Comparison of ENCODE assay signal across 8 cellular contexts in the genomic region with DNA sequence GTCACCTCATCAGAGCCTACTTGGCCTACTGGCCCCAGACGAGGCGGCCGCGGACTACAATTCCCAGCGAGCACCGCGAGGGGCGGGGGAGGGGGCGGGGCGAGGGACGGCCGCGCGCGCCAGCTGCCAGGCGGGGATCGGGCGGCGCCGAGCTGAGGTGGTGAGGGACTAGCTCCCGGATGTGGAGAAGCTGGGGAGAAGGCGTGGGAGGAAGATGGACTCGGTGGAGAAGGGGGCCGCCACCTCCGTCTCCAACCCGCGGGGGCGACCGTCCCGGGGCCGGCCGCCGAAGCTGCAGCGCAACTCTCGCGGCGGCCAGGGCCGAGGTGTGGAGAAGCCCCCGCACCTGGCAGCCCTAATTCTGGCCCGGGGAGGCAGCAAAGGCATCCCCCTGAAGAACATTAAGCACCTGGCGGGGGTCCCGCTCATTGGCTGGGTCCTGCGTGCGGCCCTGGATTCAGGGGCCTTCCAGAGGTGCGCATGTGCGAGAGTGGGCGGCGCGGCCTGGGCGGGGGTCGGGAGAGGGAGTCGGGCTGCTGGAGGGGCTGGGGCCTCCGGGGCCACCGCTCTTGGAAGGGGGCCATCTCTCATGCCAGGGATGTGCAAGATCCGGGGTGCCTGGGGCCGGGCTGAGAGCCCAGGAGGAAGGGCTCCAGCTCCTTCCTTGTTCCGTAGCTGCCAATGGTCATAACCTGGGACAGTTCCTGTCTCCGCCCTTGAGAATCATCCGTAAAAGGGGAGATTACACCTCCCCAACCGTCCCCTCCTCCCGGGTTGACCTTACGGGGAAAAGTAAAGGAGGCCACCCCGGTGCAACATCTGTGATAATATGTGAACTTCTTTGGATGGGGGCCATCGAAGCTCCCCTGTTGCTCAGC. TPM values are rescaled to one million over a fixed set of nuclear protein-coding genes. Genes with fewer than 3 reads are reported as not detected.
A peak's percentile ranks its signal among the peaks of the same experiment; 100 is the strongest.
DNase-seq lines count a peak whose midpoint lies in the region; ATAC-seq, FAIRE-seq and TF ChIP-seq lines count a peak whose summit lies in the region.

CMAS (plus strand) TSS at position 129 of the 878 bp plus-strand sequence; CDS start at position 215, 86 bp downstream.

- H3K36me3 ChIP-seq in adrenal gland (replicated peaks in 1 of 2) (no peaks in the 10 kb centered on the region), prostate gland (no peaks in the 10 kb centered on the region), urinary bladder (ENCODE audit: insufficient read depth) (no peaks in the 10 kb centered on the region)

- no peak for TF ChIP-seq CTCF in adrenal gland (IDR thresholded peaks at IDR 0.05)
- peak in 1 of 4 experiments; percentile 3 for TF ChIP-seq CTCF in prostate gland (IDR thresholded peaks at IDR 0.05)

- ATAC-seq in HG02588 (IDR thresholded peaks at IDR 0.05; ENCODE audit: unreplicated experiment), result peak; percentile 88
- peak; percentile 97 for ATAC-seq in left cardiac atrium

- no peaks in the 10 kb centered on the region for H3K27me3 ChIP-seq in adrenal gland
- no peaks in the 10 kb centered on the region for H3K27me3 ChIP-seq in prostate gland (replicated peaks; ENCODE audit: insufficient read depth)

- H3K9me3 ChIP-seq in adrenal gland (replicated peaks in 1 of 3), result no peaks in the 10 kb centered on the region
- no peaks in the 10 kb centered on the region for H3K9me3 ChIP-seq in prostate gland

- H3K27ac ChIP-seq in adrenal gland (peak within 1 kb of the TSS; percentile 56 to 93 (median 87)), prostate gland (peak within 1 kb of the TSS; percentile 91 to 93), urinary bladder (ENCODE audit: low read depth) (peak within 1 kb of the TSS; percentile 73)

- TF ChIP-seq POLR2A in GM12891 (IDR thresholded peaks at IDR 0.05; ENCODE audit: low read depth, low read length), result peak; percentile 45; the same call in 1 of the 2 replicates
- peak; percentile 61 to 66 for TF ChIP-seq POLR2A in adrenal gland (IDR thresholded peaks at IDR 0.05)
- peak; percentile 75 for TF ChIP-seq POLR2A in prostate gland (IDR thresholded peaks at IDR 0.05)

- 0 to 1% (median 0%) methylated on average over 16 to 64 of the region's 64 CpGs for WGBS in adrenal gland, 4 donors
- under 1% methylated on average over 62 of the region's 64 CpGs for WGBS in prostate gland
- under 1% methylated on average over 64 of the region's 64 CpGs for WGBS in urinary bladder

- peak within 1 kb of the TSS; percentile 59 to 88 (median 82) for H3K4me3 ChIP-seq in adrenal gland
- peak within 1 kb of the TSS; percentile 86 to 89 for H3K4me3 ChIP-seq in prostate gland
- peak within 1 kb of the TSS; percentile 97 for H3K4me3 ChIP-seq in urinary bladder (ENCODE audit: low read depth, low read length)

- FAIRE-seq in GM12891 (lab: Jason Lieb, UNC), result peak; percentile 84

- DNase-seq in GM12891 (ENCODE audit: insufficient read length, low spot score), result peak; percentile 75
- peak; percentile 36 for DNase-seq in NCI-H1048 (lab: John Stamatoyannopoulos, UW)
- DNase-seq in adrenal gland, result peak; percentile 79 to 87 (median 82)
- DNase-seq in left cardiac atrium, result peak; percentile 87
- peak; percentile 71 for DNase-seq in prostate gland (ENCODE audit: low spot score)

- intact Hi-C loops in T-helper 1 cell treated with Interleukin-12 subunit alpha and Interleukin-12 subunit beta and Interleukin-4 antibody, amounts not matched to agents 30 ng/mL and 1 ng/mL, for 36 hours (cut with micrococcal nuclease), result loop anchor here (1.0 to 2.0 kb wide), 8 partner anchors 289 to 609 kb away; partner anchors contain the start of genes C2CD5, ETNK1, GOLT1B and LDHB
- intact Hi-C loops in adrenal gland (cut with DNase I), result no loop called here
- intact Hi-C loops in left cardiac atrium (cut with DNase I), result no loop called here
- intact Hi-C loops in prostate gland (cut with DNase I), result no loop called here

- H3K4me1 ChIP-seq in adrenal gland (replicated peaks in 1 of 2), result peaks cover 16 to 37% of the 10 kb centered on the region in 2 donors
- H3K4me1 ChIP-seq in prostate gland (replicated peaks), result no peaks in the 10 kb centered on the region
- no peaks in the 10 kb centered on the region for H3K4me1 ChIP-seq in urinary bladder (ENCODE audit: insufficient read depth)

TF ChIP-seq in GM12891, 5 proteins besides CTCF, POLR2A, EP300 and RAD21:
- TF ChIP-seq POU2F2 (IDR thresholded peaks at IDR 0.05; ENCODE audit: low read depth, low read length) (0 out of 2 replicates have a peak, but pooled peaks have one; percentile 18), SPI1 (IDR thresholded peaks at IDR 0.05; ENCODE audit: low read depth, low read length) (peak; percentile 43), PAX5 (IDR thresholded peaks at IDR 0.05; ENCODE audit: insufficient read depth, low read length, severe bottlenecking) (no peak), POLR2AphosphoS5 (IDR thresholded peaks at IDR 0.05; ENCODE audit: low read depth, low read length) (peak; percentile 42; the same call in 1 of the 2 replicates), TAF1 (IDR thresholded peaks at IDR 0.05; ENCODE audit: low read depth, low read length) (0 out of 2 replicates have a peak, but pooled peaks have one; percentile 33)

RNA-seq across cellular contexts. Expression of gene CMAS, which starts in this region (rescaled TPM):
- 30.7 TPM for polyA plus RNA-seq in GM12891 (2012; ENCODE audit: low read depth, missing spikeins)
- total RNA-seq in T-helper 1 cell treated with Interleukin-12 subunit alpha and Interleukin-12 subunit beta and Interleukin-4 antibody, amounts not matched to agents 30 ng/mL and 1 ng/mL, for 36 hours, result 35.2 and 36.1 TPM in 2 replicates
- total RNA-seq in adrenal gland, result 100 to 1,000 TPM in 2 of 8 donors, 10 to 100 TPM in 6; 45.6 to 116 (median 79.9) TPM
- polyA plus RNA-seq in adrenal gland, result 100 to 1,000 TPM in 1 of 3 donors, 10 to 100 TPM in 2; 33.8 to 162 (median 49.0) TPM
- 10 to 100 TPM; 42.2 to 48.0 TPM for total RNA-seq in left cardiac atrium
- 10 to 100 TPM; 45.4 to 87.0 TPM for total RNA-seq in prostate gland
- 38.7 TPM for total RNA-seq in urinary bladder
- 42.3 TPM for polyA plus RNA-seq in urinary bladder

Comparison
In these comparisons a context has a peak if more than half of its experiments do, and no peak if none do; other contexts are left out.
1. Peak in every context shown above with its lines: DNase-seq, ATAC-seq, H3K4me3 ChIP-seq and H3K27ac ChIP-seq.
2. DNase-seq: peak in every context shown above with its lines; median percentile 87 in left cardiac atrium; 82 in adrenal gland; 75 in GM12891; 71 in prostate gland; 36 in NCI-H1048.